ENCODE assay signal across 18 cellular contexts in the genomic region with DNA sequence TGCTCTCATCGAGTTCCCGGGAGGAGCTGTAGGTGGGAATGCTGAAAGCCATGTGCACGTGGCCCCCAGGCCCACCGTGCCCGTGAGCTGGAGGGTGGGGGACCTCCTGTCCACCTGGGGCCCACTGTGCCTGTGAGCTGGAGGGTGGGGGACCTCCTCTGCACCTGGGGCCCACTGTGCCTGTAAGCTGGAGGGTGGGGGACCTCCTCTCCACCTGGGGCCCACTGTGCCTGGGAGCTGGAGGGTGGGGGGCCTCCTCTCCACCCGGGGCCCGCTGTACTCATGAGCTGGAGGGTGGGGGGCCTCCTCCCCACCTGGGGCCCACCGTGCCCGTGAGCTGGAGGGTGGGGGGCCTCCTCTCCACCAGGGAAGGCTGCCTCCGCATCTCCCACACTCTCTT.
"Had no signal": no experiment of that assay in that cellular context is flagged by ENCODE, and none has a peak within 500 bp of the region (broad histone marks: within the 10 kb centered on the region; RNA-seq: fewer than 3 reads in every experiment).

No MANE protein-coding gene starts in this region.

- H3K36me3 Mint-ChIP-seq: activated naive CD8-positive, alpha-beta T cell treated with anti-CD3 and anti-CD28 coated beads for 36 hours; natural killer cell treated with Interleukin-12 subunit alpha and Interleukin-12 subunit beta and Interleukin-15 and Interleukin-18, amount 100 ng/mL, for 72 hours had no signal

- H3K27ac ChIP-seq: prostate gland had no signal

- DNase-seq: activated CD4-positive, CD25-positive, alpha-beta regulatory T cell; activated CD8-positive, alpha-beta memory T cell treated with anti-CD3 and anti-CD28 coated beads, Interleukin-2, amount 50 U/mL, for 48 hours; activated gamma-delta T cell treated with Interleukin-2 at 50 U/mL for 16 hours; activated naive CD8-positive, alpha-beta T cell treated with anti-CD3 and anti-CD28 coated beads for 36 hours; activated T-cell treated with anti-CD3 and anti-CD28 coated beads, Interleukin-2, amount 50 U/mL, for 72 hours; amygdala; body of pancreas; central memory CD4-positive, alpha-beta T cell; foreskin melanocyte; islet precursor cell; stimulated activated CD4-positive, alpha-beta T cell treated with anti-CD3 and anti-CD28 coated beads, Interleukin-1b, Interleukin-23, amount 100 ng/mL, for 48 hours had no signal

- H3K4me1 ChIP-seq: prostate gland had no signal

- H3K27ac Mint-ChIP-seq: activated naive CD8-positive, alpha-beta T cell treated with anti-CD3 and anti-CD28 coated beads for 36 hours; activated T-cell treated with anti-CD3 and anti-CD28 coated beads, Interleukin-2, amount 50 U/mL, for 72 hours had no signal

- H3K9me3 Mint-ChIP-seq: activated CD4-positive, alpha-beta T cell treated with anti-CD3 and anti-CD28 coated beads, Interleukin-2, amount 10 ng/mL, durations not matched to agents 24 days and 14 days; activated naive CD8-positive, alpha-beta T cell treated with anti-CD3 and anti-CD28 coated beads for 36 hours; activated T-cell treated with anti-CD3 and anti-CD28 coated beads, Interleukin-2, amount 50 U/mL, for 72 hours; natural killer cell treated with Interleukin-12 subunit alpha and Interleukin-12 subunit beta and Interleukin-15 and Interleukin-18, amount 100 ng/mL, for 72 hours had no signal

- ATAC-seq: activated T-cell treated with anti-CD3 and anti-CD28 coated beads, Interleukin-2, amount 50 U/mL, for 72 hours; body of pancreas; left lobe of liver; natural killer cell treated with Interleukin-12 subunit alpha and Interleukin-12 subunit beta and Interleukin-15 and Interleukin-18, amount 100 ng/mL, for 72 hours; sciatic nerve had no signal

- H3K4me3 ChIP-seq: body of pancreas, coronary artery, prostate gland, tibial nerve had no signal

- H3K9me3 ChIP-seq: body of pancreas, prostate gland, tibial nerve had no signal

- H3K4me3 Mint-ChIP-seq: activated CD4-positive, alpha-beta T cell treated with anti-CD3 and anti-CD28 coated beads, Interleukin-2, amount 10 ng/mL, durations not matched to agents 24 days and 14 days; activated naive CD8-positive, alpha-beta T cell treated with anti-CD3 and anti-CD28 coated beads for 36 hours had no signal

- H3K36me3 ChIP-seq: prostate gland, tibial nerve had no signal
